Comparison of ENCODE assay signal across 20 cellular contexts in genomic region chr6:122692175-122692598, GRCh38.
DNase-seq lines count a peak whose midpoint lies in the region; ATAC-seq, FAIRE-seq and TF ChIP-seq lines count a peak whose summit lies in the region.
"Had no signal": no experiment of that assay in that cellular context is flagged by ENCODE, and none has a peak within 500 bp of the region (broad histone marks: within the 10 kb centered on the region; RNA-seq: fewer than 3 reads in every experiment).

No MANE protein-coding gene starts in this region.

- no peak overlapping the region for H3K4me2 ChIP-seq in H9 (ENCODE audit: insufficient read depth, insufficient read length, low read length)
- H3K4me2 ChIP-seq in keratinocyte (ENCODE audit: control insufficient read depth, extremely low read depth, insufficient read depth, low read depth, low read length): no peak overlapping the region

- H2BK120ac ChIP-seq in H9 (ENCODE audit: low read depth, low read length, poor library complexity, severe bottlenecking): no peak overlapping the region

- no peaks in the 10 kb centered on the region for H4K20me1 ChIP-seq in H9 (ENCODE audit: control insufficient read depth, insufficient read depth, insufficient read length)
- no peaks in the 10 kb centered on the region for H4K20me1 ChIP-seq in keratinocyte (ENCODE audit: control insufficient read depth, extremely low read depth, insufficient read depth, low read length)

- H3K79me2 ChIP-seq in H9 (ENCODE audit: insufficient read depth, low read length) (0 out of 2 replicates have a peak, but pooled peaks cover 2% of the 10 kb centered on the region), keratinocyte (ENCODE audit: control insufficient read depth, insufficient read depth, low read length) (no peaks in the 10 kb centered on the region)

- H3K27me3 Mint-ChIP-seq in H9 (ENCODE audit: low read depth): no peaks in the 10 kb centered on the region
- H3K27me3 Mint-ChIP-seq in natural killer cell (ENCODE audit: low read depth in 2 of 2): peaks cover 0 to 3% of the 10 kb centered on the region in 2 donors
- H3K27me3 Mint-ChIP-seq: activated CD4-positive, alpha-beta T cell treated with anti-CD3 and anti-CD28 coated beads, Interleukin-2, amount 10 ng/mL, durations not matched to agents 24 days and 14 days had no signal

- H3K4me3 ChIP-seq in breast epithelium: no peak overlapping the region
- H3K4me3 ChIP-seq in keratinocyte (ENCODE audit: control insufficient read depth in 2 of 3, extremely low read depth in 1 of 3, insufficient read depth in 2 of 3, low read depth in 1 of 3, low read length in 3 of 3): no peak overlapping the region
- no peak overlapping the region for H3K4me3 ChIP-seq in kidney (ENCODE audit: low read length in 2 of 2)
- H3K4me3 ChIP-seq: adrenal gland, dorsolateral prefrontal cortex, ovary had no signal

- H4K5ac ChIP-seq in H9 (ENCODE audit: insufficient read length, low read depth, low read length): no peak overlapping the region

- H3K9me3 Mint-ChIP-seq in H9: peaks cover 5% of the 10 kb centered on the region in 2 experiments; a peak in 2 of 5 replicates
- H3K9me3 Mint-ChIP-seq in natural killer cell: peaks cover 6 to 10% of the 10 kb centered on the region in 2 donors
- H3K9me3 Mint-ChIP-seq: activated CD4-positive, alpha-beta T cell treated with anti-CD3 and anti-CD28 coated beads, Interleukin-2, amount 10 ng/mL, durations not matched to agents 24 days and 14 days; stimulated activated naive CD8-positive, alpha-beta T cell treated with anti-CD3 and anti-CD28 coated beads, Interleukin-15, Interleukin-2, amounts not matched to agents 100 ng/mL and 50 ng/mL, for 24 hours had no signal

- H3K27ac ChIP-seq in H9 (ENCODE audit: insufficient read length, low read depth, low read length): no peak overlapping the region
- peak overlapping the region; percentile 69 to 82 for H3K27ac ChIP-seq in breast epithelium
- no peak overlapping the region for H3K27ac ChIP-seq in keratinocyte (ENCODE audit: control insufficient read depth, insufficient read depth, low read length)
- no peak overlapping the region for H3K27ac ChIP-seq in kidney (ENCODE audit: low read depth in 2 of 2, low read length in 2 of 2)
- H3K27ac ChIP-seq: adrenal gland, dorsolateral prefrontal cortex, foreskin keratinocyte, ovary had no signal

- H3K4me1 Mint-ChIP-seq in H9 (peaks cover 6 to 39% of the 10 kb centered on the region in 2 experiments), natural killer cell (no peaks in the 10 kb centered on the region)
- H3K4me1 Mint-ChIP-seq: activated CD4-positive, alpha-beta T cell treated with anti-CD3 and anti-CD28 coated beads, Interleukin-2, amount 10 ng/mL, durations not matched to agents 24 days and 14 days; T-helper 17 cell had no signal

- WGBS in H9 (ENCODE audit: extremely low coverage, insufficient read length, low lambda C conversion rate): no CpG with 5 or more reads among the region's 3 CpGs

- no peak overlapping the region for H2BK20ac ChIP-seq in H9 (ENCODE audit: low read depth, low read length, poor library complexity, severe bottlenecking)

- intact Hi-C loops in breast epithelium (cut with DNase I; ENCODE audit: low total_unique reads): no loop called here
- intact Hi-C loops in kidney (cut with DNase I): no loop called here
- intact Hi-C loops in natural killer cell (cut with micrococcal nuclease): no loop called here

- H2AFZ ChIP-seq in H9 (ENCODE audit: low read length) (no peak overlapping the region), keratinocyte (ENCODE audit: control insufficient read depth, low read length) (peak overlapping the region; percentile 56)

- H4K8ac ChIP-seq in H9 (replicated peaks; ENCODE audit: insufficient read length, low read depth, low read length): no peak overlapping the region

- no peak overlapping the region for H2AK5ac ChIP-seq in H9 (ENCODE audit: insufficient read length, low read length)

- H3K9me3 ChIP-seq in H9 (ENCODE audit: control insufficient read depth, low read depth, low read length) (no peaks in the 10 kb centered on the region), breast epithelium (no peaks in the 10 kb centered on the region), keratinocyte (ENCODE audit: control insufficient read depth, low read depth, low read length) (no peaks in the 10 kb centered on the region), kidney (ENCODE audit: control insufficient read depth in 1 of 2, low read length in 2 of 2) (no peaks in the 10 kb centered on the region)
- H3K9me3 ChIP-seq: adrenal gland, ovary had no signal

- FAIRE-seq in keratinocyte (lab: Jason Lieb, UNC): no peak
- FAIRE-seq in kidney (lab: Jason Lieb, UNC): no peak
- FAIRE-seq: HTR-8/SVneo, small intestine had no signal

- H3K23ac ChIP-seq in H9 (ENCODE audit: insufficient read length, low read depth, low read length): no peak overlapping the region

- H3K36me3 Mint-ChIP-seq in H9 (ENCODE audit: insufficient read depth in 1 of 3, low read depth in 3 of 3) (peaks cover 2 to 9% (median 6%) of the 10 kb centered on the region in 3 experiments; a peak in 5 of 7 replicates), natural killer cell (no peaks in the 10 kb centered on the region)

- POLR2A ChIA-PET in GM10248 (lab: Yijun Ruan, JAX): no interaction called here

- peak; percentile 69 for DNase-seq in AG08395 (ENCODE audit: low spot score)
- no peak for DNase-seq in H9
- DNase-seq in breast epithelium (ENCODE audit: low spot score in 2 of 2): peak; percentile 54 to 57
- DNase-seq in keratinocyte (ENCODE audit: low read depth, low spot score): no peak
- no peak for DNase-seq in GM10248 (ENCODE audit: extremely low spot score)
- DNase-seq in kidney: no peak
- DNase-seq in natural killer cell: no peak
- DNase-seq in OCI-M1 (lab: John Stamatoyannopoulos, UW): no peak
- DNase-seq: activated CD4-positive, alpha-beta T cell treated with anti-CD3 and anti-CD28 coated beads, Interleukin-2, amount 10 ng/mL, durations not matched to agents 24 days and 14 days; activated T-cell treated with anti-CD3 and anti-CD28 coated beads for 4 hours; adrenal gland; dorsolateral prefrontal cortex; MV-4-11; ovary; small intestine; T-helper 17 cell had no signal

- H3K4me3 Mint-ChIP-seq in H9 (no peak overlapping the region), natural killer cell (no peak overlapping the region)
- H3K4me3 Mint-ChIP-seq: activated CD4-positive, alpha-beta T cell treated with anti-CD3 and anti-CD28 coated beads, Interleukin-2, amount 10 ng/mL, durations not matched to agents 24 days and 14 days; stimulated activated naive CD8-positive, alpha-beta T cell treated with anti-CD3 and anti-CD28 coated beads, Interleukin-15, Interleukin-2, amounts not matched to agents 100 ng/mL and 50 ng/mL, for 24 hours; T-helper 17 cell had no signal

- dilution Hi-C loops in keratinocyte (cut with MboI; ENCODE audit: extremely low pct_ligation_motif_present, low sequenced_read_pairs): no loop called here

- H4K91ac ChIP-seq in H9 (ENCODE audit: insufficient read length, low read depth, low read length): no peak overlapping the region

- no peak overlapping the region for H2BK12ac ChIP-seq in H9 (ENCODE audit: insufficient read length, low read depth, low read length)

- H3K14ac ChIP-seq in H9 (ENCODE audit: insufficient read depth, low read length): no peak overlapping the region

- H3K18ac ChIP-seq in H9 (ENCODE audit: insufficient read length, low read depth, low read length): no peak overlapping the region

- H2BK5ac ChIP-seq in H9 (ENCODE audit: insufficient read length, low read length): no peak overlapping the region

- H2BK15ac ChIP-seq in H9 (ENCODE audit: low read depth, low read length): no peak overlapping the region

- H3T11ph ChIP-seq in H9 (ENCODE audit: low read length): no peak overlapping the region

- H3K36me3 ChIP-seq in breast epithelium (no peaks in the 10 kb centered on the region), keratinocyte (ENCODE audit: control insufficient read depth in 2 of 2, extremely low read depth in 1 of 2, insufficient read depth in 2 of 2, low read length in 2 of 2) (no peaks in the 10 kb centered on the region), kidney (ENCODE audit: control insufficient read depth in 1 of 2, insufficient read depth in 2 of 2, low read length in 2 of 2) (no peaks in the 10 kb centered on the region)
- H3K36me3 ChIP-seq: adrenal gland, ovary had no signal

- peak overlapping the region; percentile 53 to 89 (median 56); a peak in 5 of 7 replicates for H3K27ac Mint-ChIP-seq in H9
- H3K27ac Mint-ChIP-seq in natural killer cell: no peak overlapping the region
- H3K27ac Mint-ChIP-seq: activated CD4-positive, alpha-beta T cell treated with anti-CD3 and anti-CD28 coated beads, Interleukin-2, amount 10 ng/mL, durations not matched to agents 24 days and 14 days; stimulated activated naive CD8-positive, alpha-beta T cell treated with anti-CD3 and anti-CD28 coated beads, Interleukin-15, Interleukin-2, amounts not matched to agents 100 ng/mL and 50 ng/mL, for 24 hours; T-helper 17 cell had no signal

- TF ChIP-seq POLR2A in breast epithelium (IDR thresholded peaks at IDR 0.05): no peak

- H3K23me2 ChIP-seq in H9 (ENCODE audit: insufficient read length, low read depth, low read length, poor library complexity, severe bottlenecking): no peaks in the 10 kb centered on the region

- H3K79me1 ChIP-seq in H9 (ENCODE audit: insufficient read depth, low read depth, low read length, poor library complexity, severe bottlenecking): no peaks in the 10 kb centered on the region

- no peak overlapping the region for H3K4ac ChIP-seq in H9 (ENCODE audit: low read depth, low read length)

- H3K9ac ChIP-seq in H9 (ENCODE audit: extremely low read depth, insufficient read length, low read length) (no peak overlapping the region), keratinocyte (ENCODE audit: control insufficient read depth, extremely low read depth, insufficient read depth, low read length) (no peak overlapping the region), kidney (ENCODE audit: low read length in 2 of 2) (no peak overlapping the region)

- CTCF ChIA-PET in GM10248 (lab: Yijun Ruan, JAX): no interaction called here

- no peaks in the 10 kb centered on the region for H3K9me1 ChIP-seq in keratinocyte (ENCODE audit: control insufficient read depth, extremely low read depth, insufficient read depth, low read length)

- TF ChIP-seq CTCF in H9 (conservative IDR thresholded peaks at IDR 0.05): no peak
- no peak for TF ChIP-seq CTCF in breast epithelium (IDR thresholded peaks at IDR 0.05)
- TF ChIP-seq CTCF in keratinocyte (optimal IDR thresholded peaks at IDR 0.05 in 1 of 3, IDR thresholded peaks at IDR 0.05 in 1 of 3, conservative IDR thresholded peaks at IDR 0.05 in 1 of 3; ENCODE audit: extremely low read depth in 1 of 3, insufficient read depth in 2 of 3, low read length in 3 of 3): no peak
- no peak for TF ChIP-seq CTCF in GM10248 (IDR thresholded peaks at IDR 0.05; ENCODE audit: control extremely low read depth, extremely low read depth, low read depth, missing control alignments)
- TF ChIP-seq CTCF in kidney (IDR thresholded peaks at IDR 0.05; ENCODE audit: borderline replicate concordance, extremely low read depth, insufficient read depth): no peak
- no peak for TF ChIP-seq CTCF in natural killer cell (IDR thresholded peaks at IDR 0.05)

- ATAC-seq in natural killer cell: no peak
- ATAC-seq: foreskin keratinocyte, Right ventricle myocardium inferior, T-helper 17 cell had no signal

- no peaks in the 10 kb centered on the region; the same call in 1 of the 2 replicates for H3K4me1 ChIP-seq in H9 (ENCODE audit: insufficient read depth, low read length)
- H3K4me1 ChIP-seq in breast epithelium: no peaks in the 10 kb centered on the region
- peaks cover 20% of the 10 kb centered on the region for H3K4me1 ChIP-seq in keratinocyte (ENCODE audit: control insufficient read depth, extremely low read depth, insufficient read depth, low read length)
- H3K4me1 ChIP-seq in kidney (ENCODE audit: control insufficient read depth in 1 of 2, insufficient read depth in 1 of 2, low read depth in 1 of 2, low read length in 2 of 2): no peaks in the 10 kb centered on the region
- H3K4me1 ChIP-seq: adrenal gland had no signal

- no peak overlapping the region for H3K56ac ChIP-seq in H9 (ENCODE audit: insufficient read length, low read depth, low read length)

- H3K27me3 ChIP-seq in H9 (ENCODE audit: insufficient read depth, low read length): no peaks in the 10 kb centered on the region
- no peaks in the 10 kb centered on the region for H3K27me3 ChIP-seq in breast epithelium
- H3K27me3 ChIP-seq in keratinocyte (ENCODE audit: control insufficient read depth, extremely low read depth, insufficient read depth, low read length): no peaks in the 10 kb centered on the region
- H3K27me3 ChIP-seq: adrenal gland, dorsolateral prefrontal cortex, foreskin keratinocyte, ovary had no signal

Comparison
In these comparisons a context has a peak if more than half of its experiments do, and no peak if none do; other contexts are left out.
1. DNase-seq: peak in AG08395 (single experiment) and breast epithelium (2 of 2); none in H9 (single experiment), keratinocyte (single experiment), GM10248 (single experiment), kidney (single experiment), natural killer cell (single experiment) and OCI-M1 (single experiment).
2. H3K27ac ChIP-seq: peak in breast epithelium (2 of 2); none in H9 (single experiment), keratinocyte (single experiment) and kidney (0 of 2).
3. H3K27ac Mint-ChIP-seq: peak in H9 (3 of 3); none in natural killer cell (0 of 2).